Comparison of ENCODE assay signal across 15 cellular contexts in the genomic region with DNA sequence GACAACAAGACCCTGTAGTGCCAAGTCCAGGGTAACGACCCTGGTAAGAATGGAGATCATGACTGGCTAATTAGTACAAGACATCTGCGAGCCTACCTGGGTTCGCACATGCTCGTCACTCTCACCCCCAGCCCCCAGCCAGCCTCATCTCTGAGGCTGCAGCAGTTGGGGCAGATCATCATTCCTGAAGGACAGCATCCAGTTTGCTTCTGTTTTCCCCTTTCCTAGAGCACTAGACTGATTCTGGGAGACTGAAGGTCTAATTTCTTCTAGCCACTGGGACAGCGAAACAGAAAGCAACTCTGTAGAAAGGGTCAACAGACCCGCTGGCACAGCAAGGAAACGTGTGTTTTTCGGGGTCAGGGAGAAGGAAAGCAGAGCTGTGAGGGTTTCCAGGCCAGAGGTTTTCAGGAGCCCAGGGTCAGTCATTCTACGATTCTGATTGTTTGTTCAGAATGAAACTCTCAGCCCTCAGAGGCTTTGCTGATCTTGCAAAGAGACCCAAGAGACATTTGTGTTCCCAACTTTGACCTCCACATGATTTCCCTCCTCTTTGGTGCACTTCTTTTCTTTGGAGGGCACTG.
DNase-seq lines count a peak whose midpoint lies in the region; ATAC-seq and TF ChIP-seq lines count a peak whose summit lies in the region.
"Had no signal": no experiment of that assay in that cellular context is flagged by ENCODE, and none has a peak within 500 bp of the region (broad histone marks: within the 10 kb centered on the region; RNA-seq: fewer than 3 reads in every experiment).

No MANE protein-coding gene starts in this region.

- H3K79me2 ChIP-seq in MM.1S (ENCODE audit: low read length): no peaks in the 10 kb centered on the region

- H3K9ac ChIP-seq in MM.1S (ENCODE audit: low read length): no peak overlapping the region
- H3K9ac ChIP-seq: KMS-11 had no signal

- 0 out of 2 replicates have a peak overlapping the region, but pooled peaks have one; percentile 13 for H3K4me2 ChIP-seq in MM.1S (ENCODE audit: low read depth, low read length)
- H3K4me2 ChIP-seq: KMS-11 had no signal

- H2AFZ ChIP-seq in MM.1S (ENCODE audit: low read length): peak overlapping the region; percentile 39

- no peaks in the 10 kb centered on the region for H3K36me3 Mint-ChIP-seq in stimulated activated memory B cell treated with anti-CD40 and anti-IgM and Interleukin-4, amounts not matched to agents 10 μg/mL and 1 μg/mL and 100 μg/mL, for 72 hours
- H3K36me3 Mint-ChIP-seq in activated T-helper 2 cell treated with anti-CD3 and anti-CD28 coated beads, Interferon-gamma antibody, Interleukin-2, Interleukin-4, amounts not matched to agents 10 μg/mL and 5 μg/mL and 100 μg/mL, durations not matched to agents 14 hours and 24 hours and 36 hours (ENCODE audit: low read depth): no peaks in the 10 kb centered on the region
- H3K36me3 Mint-ChIP-seq: CD4-positive, alpha-beta memory T cell had no signal

- no peaks in the 10 kb centered on the region for H3K36me3 ChIP-seq in MM.1S (replicated peaks; ENCODE audit: insufficient read depth, low read length)
- H3K36me3 ChIP-seq in aorta (ENCODE audit: control insufficient read depth in 1 of 2, insufficient read depth in 2 of 2, low read length in 1 of 2): no peaks in the 10 kb centered on the region
- H3K36me3 ChIP-seq in vagina: no peaks in the 10 kb centered on the region

- TF ChIP-seq POLR2A in vagina (IDR thresholded peaks at IDR 0.05): no peak

- H3K27ac ChIP-seq in MM.1S (ENCODE audit: low read length): no peak overlapping the region
- no peak overlapping the region for H3K27ac ChIP-seq in aorta (ENCODE audit: low read depth in 1 of 2, low read length in 2 of 2)
- no peak overlapping the region for H3K27ac ChIP-seq in vagina
- H3K27ac ChIP-seq: KMS-11 had no signal

- H3F3A ChIP-seq in MM.1S (ENCODE audit: insufficient read depth, low read length): no peaks in the 10 kb centered on the region

- H3K27me3 ChIP-seq in MM.1S (replicated peaks; ENCODE audit: insufficient read depth, low read length): no peaks in the 10 kb centered on the region
- H3K27me3 ChIP-seq in aorta (ENCODE audit: control insufficient read depth in 1 of 2, insufficient read depth in 2 of 2, low read length in 1 of 2): no peaks in the 10 kb centered on the region
- H3K27me3 ChIP-seq in vagina: no peaks in the 10 kb centered on the region

- peak overlapping the region; percentile 65 for H3K27ac Mint-ChIP-seq in stimulated activated memory B cell treated with anti-CD40 and anti-IgM and Interleukin-4, amounts not matched to agents 10 μg/mL and 1 μg/mL and 100 μg/mL, for 72 hours
- no peak overlapping the region for H3K27ac Mint-ChIP-seq in activated T-helper 2 cell treated with anti-CD3 and anti-CD28 coated beads, Interferon-gamma antibody, Interleukin-2, Interleukin-4, amounts not matched to agents 10 μg/mL and 5 μg/mL and 100 μg/mL, durations not matched to agents 14 hours and 24 hours and 36 hours
- H3K27ac Mint-ChIP-seq: CD4-positive, alpha-beta memory T cell had no signal

- no peaks in the 10 kb centered on the region for H3K9me3 Mint-ChIP-seq in stimulated activated memory B cell treated with anti-CD40 and anti-IgM and Interleukin-4, amounts not matched to agents 10 μg/mL and 1 μg/mL and 100 μg/mL, for 72 hours
- no peaks in the 10 kb centered on the region for H3K9me3 Mint-ChIP-seq in activated T-helper 2 cell treated with anti-CD3 and anti-CD28 coated beads, Interferon-gamma antibody, Interleukin-2, Interleukin-4, amounts not matched to agents 10 μg/mL and 5 μg/mL and 100 μg/mL, durations not matched to agents 14 hours and 24 hours and 36 hours
- H3K9me3 Mint-ChIP-seq: CD4-positive, alpha-beta memory T cell had no signal

- peak overlapping the region; percentile 18 for H3K4me3 Mint-ChIP-seq in stimulated activated memory B cell treated with anti-CD40 and anti-IgM and Interleukin-4, amounts not matched to agents 10 μg/mL and 1 μg/mL and 100 μg/mL, for 72 hours
- H3K4me3 Mint-ChIP-seq in activated T-helper 2 cell treated with anti-CD3 and anti-CD28 coated beads, Interferon-gamma antibody, Interleukin-2, Interleukin-4, amounts not matched to agents 10 μg/mL and 5 μg/mL and 100 μg/mL, durations not matched to agents 14 hours and 24 hours and 36 hours (ENCODE audit: low read depth): no peak overlapping the region
- H3K4me3 Mint-ChIP-seq: CD4-positive, alpha-beta memory T cell had no signal

- H3K4me3 ChIP-seq in MM.1S (ENCODE audit: low read length) (no peak overlapping the region), aorta (ENCODE audit: low read length in 2 of 2) (no peak overlapping the region), vagina (no peak overlapping the region)
- H3K4me3 ChIP-seq: mucosa of descending colon had no signal

- TF ChIP-seq CTCF in MM.1S (IDR thresholded peaks at IDR 0.05; ENCODE audit: low read length) (no peak), vagina (IDR thresholded peaks at IDR 0.05) (no peak)

- ATAC-seq in GM19023 (IDR thresholded peaks at IDR 0.05; ENCODE audit: unreplicated experiment) (peak; percentile 73), HG02642 (IDR thresholded peaks at IDR 0.05; ENCODE audit: poor library complexity, unreplicated experiment) (peak; percentile 61), aorta (ENCODE audit: low FRiP score) (no peak)
- ATAC-seq in stimulated activated memory B cell treated with anti-CD40 and anti-IgM and Interleukin-4, amounts not matched to agents 10 μg/mL and 1 μg/mL and 100 μg/mL, for 72 hours: peak; percentile 67
- ATAC-seq: mucosa of descending colon had no signal

- no peaks in the 10 kb centered on the region for H4K20me1 ChIP-seq in MM.1S (ENCODE audit: insufficient read depth, low read length)

- no peaks in the 10 kb centered on the region for H3K27me3 Mint-ChIP-seq in stimulated activated memory B cell treated with anti-CD40 and anti-IgM and Interleukin-4, amounts not matched to agents 10 μg/mL and 1 μg/mL and 100 μg/mL, for 72 hours
- no peaks in the 10 kb centered on the region for H3K27me3 Mint-ChIP-seq in activated T-helper 2 cell treated with anti-CD3 and anti-CD28 coated beads, Interferon-gamma antibody, Interleukin-2, Interleukin-4, amounts not matched to agents 10 μg/mL and 5 μg/mL and 100 μg/mL, durations not matched to agents 14 hours and 24 hours and 36 hours (ENCODE audit: low read depth)

- H3K4me1 Mint-ChIP-seq in stimulated activated memory B cell treated with anti-CD40 and anti-IgM and Interleukin-4, amounts not matched to agents 10 μg/mL and 1 μg/mL and 100 μg/mL, for 72 hours: peaks cover 18% of the 10 kb centered on the region
- no peaks in the 10 kb centered on the region for H3K4me1 Mint-ChIP-seq in activated T-helper 2 cell treated with anti-CD3 and anti-CD28 coated beads, Interferon-gamma antibody, Interleukin-2, Interleukin-4, amounts not matched to agents 10 μg/mL and 5 μg/mL and 100 μg/mL, durations not matched to agents 14 hours and 24 hours and 36 hours (ENCODE audit: low read depth)
- H3K4me1 Mint-ChIP-seq: CD4-positive, alpha-beta memory T cell had no signal

- intact Hi-C loops in aorta (cut with DNase I) (loop anchor here in 1 of 2 donors (5.0 kb wide), 1 partner anchor 480 kb away; no protein-coding TSS in a partner anchor), vagina (cut with DNase I) (no loop called here)
- intact Hi-C loops in activated T-helper 2 cell treated with anti-CD3 and anti-CD28 coated beads, Interferon-gamma antibody, Interleukin-2, Interleukin-4, amounts not matched to agents 10 μg/mL and 5 μg/mL and 100 μg/mL, durations not matched to agents 14 hours and 24 hours and 36 hours (cut with micrococcal nuclease): no loop called here

- no peaks in the 10 kb centered on the region for H3K9me3 ChIP-seq in MM.1S (replicated peaks; ENCODE audit: insufficient read depth, low read length)
- no peaks in the 10 kb centered on the region for H3K9me3 ChIP-seq in aorta (ENCODE audit: control insufficient read depth, low read length)
- H3K9me3 ChIP-seq in vagina: no peaks in the 10 kb centered on the region
- H3K9me3 ChIP-seq: mucosa of descending colon had no signal

- WGBS in aorta, 2 donors: 93 to 94% methylated on average over 9 of the region's 9 CpGs

- H3K9me2 ChIP-seq in MM.1S (replicated peaks; ENCODE audit: insufficient read depth, low read length): no peaks in the 10 kb centered on the region

- H3K4me1 ChIP-seq in MM.1S (ENCODE audit: low read length) (no peaks in the 10 kb centered on the region), aorta (ENCODE audit: control insufficient read depth in 1 of 2, insufficient read depth in 2 of 2, low read length in 2 of 2) (no peaks in the 10 kb centered on the region), vagina (no peaks in the 10 kb centered on the region)

- DNase-seq in MM.1S: no peak
- DNase-seq in aorta: no peak
- DNase-seq in activated T-helper 2 cell treated with anti-CD3 and anti-CD28 coated beads, Interferon-gamma antibody, Interleukin-2, Interleukin-4, amounts not matched to agents 10 μg/mL and 5 μg/mL and 100 μg/mL, durations not matched to agents 14 hours and 24 hours and 36 hours (ENCODE audit: low spot score): no peak
- DNase-seq in vagina (ENCODE audit: extremely low spot score in 2 of 2): no peak
- DNase-seq: activated CD4-positive, alpha-beta T cell treated with anti-CD3 and anti-CD28 coated beads, Interleukin-2, amount 50 U/mL, for 4 hours; activated naive CD4-positive, alpha-beta T cell treated with anti-CD3 and anti-CD28 coated beads, Interleukin-2, amount 50 U/mL, for 16 hours; CD4-positive, alpha-beta memory T cell; cerebellar nuclear complex; mucosa of descending colon; NCI-H2029; NK-92 treated with Interleukin-12 subunit alpha and Interleukin-12 subunit beta, amount 100 ng/mL, for 24 hours had no signal
